In the genomic region with DNA sequence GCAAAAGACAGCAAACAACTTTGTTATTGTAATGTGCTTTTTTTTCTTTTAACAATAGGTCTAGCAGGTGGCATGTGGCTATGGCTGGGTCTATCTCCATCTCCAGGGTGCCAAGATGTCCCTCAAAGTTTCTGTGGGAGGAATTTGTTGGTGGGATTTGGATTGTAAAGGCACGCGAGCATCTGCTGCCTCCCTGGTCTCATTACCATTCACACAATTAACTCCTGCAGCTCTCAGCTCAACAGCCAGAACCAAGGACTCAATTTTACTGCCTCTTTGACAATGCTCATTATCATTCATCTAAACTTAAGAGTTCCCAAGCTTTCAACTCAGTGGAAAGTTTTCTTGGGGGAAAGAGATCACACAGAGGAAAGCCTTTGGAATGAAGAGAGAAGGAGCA, we compare ENCODE assay signal across 1 cellular context.
TF ChIP-seq lines count a peak whose summit lies in the region.

No MANE protein-coding gene starts in this region.

TF ChIP-seq in IMR-90, 13 proteins besides CTCF, POLR2A, EP300 and RAD21:
- TF ChIP-seq BHLHE40 (IDR thresholded peaks at IDR 0.05; ENCODE audit: low read depth, low read length), result no peak
- TF ChIP-seq, protein P1, sequence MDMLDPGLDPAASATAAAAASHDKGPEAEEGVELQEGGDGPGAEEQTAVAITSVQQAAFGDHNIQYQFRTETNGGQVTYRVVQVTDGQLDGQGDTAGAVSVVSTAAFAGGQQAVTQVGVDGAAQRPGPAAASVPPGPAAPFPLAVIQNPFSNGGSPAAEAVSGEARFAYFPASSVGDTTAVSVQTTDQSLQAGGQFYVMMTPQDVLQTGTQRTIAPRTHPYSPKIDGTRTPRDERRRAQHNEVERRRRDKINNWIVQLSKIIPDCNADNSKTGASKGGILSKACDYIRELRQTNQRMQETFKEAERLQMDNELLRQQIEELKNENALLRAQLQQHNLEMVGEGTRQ (IDR thresholded peaks at IDR 0.05; ENCODE audit: low read depth, low read length), result no peak
- TF ChIP-seq SMC3 (IDR thresholded peaks at IDR 0.05; ENCODE audit: low read depth, low read length), result no peak
- no peak for TF ChIP-seq CEBPB (IDR thresholded peaks at IDR 0.05; ENCODE audit: low read depth, low read length)
- no peak for TF ChIP-seq NFE2L2 (IDR thresholded peaks at IDR 0.05; ENCODE audit: low read depth, low read length)
- TF ChIP-seq, protein P2, sequence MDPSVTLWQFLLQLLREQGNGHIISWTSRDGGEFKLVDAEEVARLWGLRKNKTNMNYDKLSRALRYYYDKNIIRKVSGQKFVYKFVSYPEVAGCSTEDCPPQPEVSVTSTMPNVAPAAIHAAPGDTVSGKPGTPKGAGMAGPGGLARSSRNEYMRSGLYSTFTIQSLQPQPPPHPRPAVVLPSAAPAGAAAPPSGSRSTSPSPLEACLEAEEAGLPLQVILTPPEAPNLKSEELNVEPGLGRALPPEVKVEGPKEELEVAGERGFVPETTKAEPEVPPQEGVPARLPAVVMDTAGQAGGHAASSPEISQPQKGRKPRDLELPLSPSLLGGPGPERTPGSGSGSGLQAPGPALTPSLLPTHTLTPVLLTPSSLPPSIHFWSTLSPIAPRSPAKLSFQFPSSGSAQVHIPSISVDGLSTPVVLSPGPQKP (IDR thresholded peaks at IDR 0.05; ENCODE audit: borderline replicate concordance, low read depth, low read length), result no peak
- TF ChIP-seq MAFK (IDR thresholded peaks at IDR 0.05; ENCODE audit: low read depth, low read length), result no peak
- no peak for TF ChIP-seq CHD1 (IDR thresholded peaks at IDR 0.05; ENCODE audit: low read depth, low read length)
- no peak for TF ChIP-seq MXI1 (IDR thresholded peaks at IDR 0.05; ENCODE audit: borderline replicate concordance, low read depth, low read length)
- TF ChIP-seq RCOR1 (IDR thresholded peaks at IDR 0.05; ENCODE audit: insufficient replicate concordance, low read length), result no peak
- no peak for TF ChIP-seq RFX5 (IDR thresholded peaks at IDR 0.05; ENCODE audit: low read depth, low read length)
- no peak for TF ChIP-seq MAZ (IDR thresholded peaks at IDR 0.05; ENCODE audit: borderline replicate concordance, low read depth, low read length)
- TF ChIP-seq FOS (IDR thresholded peaks at IDR 0.05; ENCODE audit: low read depth, low read length), result no peak
